ENCODE assay signal across 21 cellular contexts in the genomic region with DNA sequence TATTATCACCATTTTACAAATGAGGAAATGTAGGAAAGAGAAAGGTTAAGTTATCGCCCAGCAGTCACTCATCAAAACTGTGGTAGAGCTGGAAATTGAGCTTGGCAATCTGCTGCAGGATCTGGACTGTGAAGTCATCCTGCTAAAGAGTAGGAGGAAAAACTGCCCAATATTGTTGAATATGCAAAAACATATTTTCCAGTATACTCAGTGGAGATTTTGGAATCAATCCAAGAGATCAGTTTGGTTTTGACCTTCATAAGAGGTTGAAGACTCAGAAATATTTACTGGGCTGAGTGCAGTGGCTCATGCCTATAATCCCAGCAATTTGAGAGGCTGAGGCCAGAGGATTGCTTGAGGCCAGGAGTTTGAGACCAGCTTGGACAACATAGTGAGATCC. TPM values are rescaled to one million over a fixed set of nuclear protein-coding genes. Genes with fewer than 3 reads are reported as not detected.
DNase-seq lines count a peak whose midpoint lies in the region; ATAC-seq and TF ChIP-seq lines count a peak whose summit lies in the region.
"Had no signal": no experiment of that assay in that cellular context is flagged by ENCODE, and none has a peak within 500 bp of the region (broad histone marks: within the 10 kb centered on the region; RNA-seq: fewer than 3 reads in every experiment).

No MANE protein-coding gene starts in this region.

- no peak for TF ChIP-seq CTCF in brain microvascular endothelial cell (IDR thresholded peaks at IDR 0.05; ENCODE audit: low read depth, low read length, missing control alignments)

- DNase-seq in LHCN-M2 (ENCODE audit: low read depth) (peak; percentile 54), amniotic epithelial cell (ENCODE audit: low read depth) (peak; percentile 68), fibroblast of peridontal ligament (ENCODE audit: extremely low read depth) (peak; percentile 56), 8988T (no peak), brain microvascular endothelial cell (no peak), occipital lobe (lab: John Stamatoyannopoulos, UW) (no peak)
- no peak for DNase-seq in activated CD8-positive, alpha-beta memory T cell treated with anti-CD3 and anti-CD28 coated beads, Interleukin-2, amount 10 ng/mL, durations not matched to agents 7 days and 5 days
- DNase-seq: DMS 273 treated with DMSO at 0.1 percent for 48 hours, DND-41, GF-D8, KBM-7, NCI-H1417, NCI-H187 treated with DMSO at 0.1 percent for 48 hours, NCI-H2227 treated with DMSO at 0.1 percent for 48 hours, NCI-H524, NCI-H82, OCI-M1, RPMI8226, SHP77 treated with DMSO at 0.1 percent for 48 hours had no signal

- no peaks in the 10 kb centered on the region for H3K36me3 ChIP-seq in brain microvascular endothelial cell (replicated peaks)

- CTCF ChIA-PET in activated CD8-positive, alpha-beta memory T cell treated with anti-CD3 and anti-CD28 coated beads, Interleukin-2, amount 10 ng/mL, durations not matched to agents 7 days and 5 days (lab: Charles Lee), result interaction anchor here (1.3 kb wide), 1 partner anchor 91 kb away, joined by 3 read pairs; no protein-coding TSS in a partner anchor

- H3K27ac ChIP-seq in brain microvascular endothelial cell, result no peak overlapping the region

- ATAC-seq in activated CD8-positive, alpha-beta memory T cell treated with anti-CD3 and anti-CD28 coated beads, Interleukin-2, amount 10 ng/mL, durations not matched to agents 7 days and 5 days, result no peak
- ATAC-seq: GM12878, HCT116 had no signal

- H3K4me1 Mint-ChIP-seq in activated CD8-positive, alpha-beta memory T cell treated with anti-CD3 and anti-CD28 coated beads, Interleukin-2, amount 10 ng/mL, durations not matched to agents 7 days and 5 days, result no peaks in the 10 kb centered on the region

- H3K4me3 Mint-ChIP-seq in activated CD8-positive, alpha-beta memory T cell treated with anti-CD3 and anti-CD28 coated beads, Interleukin-2, amount 10 ng/mL, durations not matched to agents 7 days and 5 days, result no peak overlapping the region

- no peaks in the 10 kb centered on the region for H3K27me3 ChIP-seq in brain microvascular endothelial cell (replicated peaks)

- H3K27ac Mint-ChIP-seq in activated CD8-positive, alpha-beta memory T cell treated with anti-CD3 and anti-CD28 coated beads, Interleukin-2, amount 10 ng/mL, durations not matched to agents 7 days and 5 days, result no peak overlapping the region

- no peaks in the 10 kb centered on the region for H3K36me3 Mint-ChIP-seq in activated CD8-positive, alpha-beta memory T cell treated with anti-CD3 and anti-CD28 coated beads, Interleukin-2, amount 10 ng/mL, durations not matched to agents 7 days and 5 days

- H3K9me3 Mint-ChIP-seq in activated CD8-positive, alpha-beta memory T cell treated with anti-CD3 and anti-CD28 coated beads, Interleukin-2, amount 10 ng/mL, durations not matched to agents 7 days and 5 days (ENCODE audit: low read depth), result no peaks in the 10 kb centered on the region

- no peaks in the 10 kb centered on the region for H3K27me3 Mint-ChIP-seq in activated CD8-positive, alpha-beta memory T cell treated with anti-CD3 and anti-CD28 coated beads, Interleukin-2, amount 10 ng/mL, durations not matched to agents 7 days and 5 days

- in situ Hi-C loops in brain microvascular endothelial cell (cut with HindIII; ENCODE audit: low pct_ligation_motif_present, low sequenced_read_pairs), result no loop called here

- H3K4me3 ChIP-seq in brain microvascular endothelial cell (ENCODE audit: low read depth, low read length), result no peak overlapping the region
- H3K4me3 ChIP-seq: GM12878 had no signal

RNA-seq across cellular contexts. Expression of gene RC3H1, which starts 16.9 kb away (rescaled TPM):
- total RNA-seq in LHCN-M2 (2014; rRNA removed) (12.4 and 13.4 TPM in 2 replicates), occipital lobe (36.7 TPM)
- polyA plus RNA-seq in LHCN-M2 (2012), result 2.4 TPM
- total RNA-seq in activated CD8-positive, alpha-beta memory T cell treated with anti-CD3 and anti-CD28 coated beads, Interleukin-2, amount 10 ng/mL, durations not matched to agents 7 days and 5 days, result 10 to 100 TPM; 37.1 to 38.0 TPM

Comparison
In these comparisons a context has a peak if more than half of its experiments do, and no peak if none do; other contexts are left out.
1. DNase-seq: peak in LHCN-M2 (single experiment), amniotic epithelial cell (single experiment) and fibroblast of peridontal ligament (single experiment); none in 8988T (single experiment), activated CD8-positive, alpha-beta memory T cell treated with anti-CD3 and anti-CD28 coated beads, Interleukin-2, amount 10 ng/mL, durations not matched to agents 7 days and 5 days (single experiment), brain microvascular endothelial cell (single experiment) and occipital lobe (single experiment).